ENCODE assay signal across 12 cellular contexts in genomic region chr11:85946221-85946620, GRCh38.
DNase-seq lines count a peak whose midpoint lies in the region; ATAC-seq and TF ChIP-seq lines count a peak whose summit lies in the region.
"Had no signal": no experiment of that assay in that cellular context is flagged by ENCODE, and none has a peak within 500 bp of the region (broad histone marks: within the 10 kb centered on the region; RNA-seq: fewer than 3 reads in every experiment).

No MANE protein-coding gene starts in this region.

- no peak overlapping the region for H3K27ac ChIP-seq in HCT116 (ENCODE audit: low read depth, low read length)
- peak overlapping the region; percentile 9 for H3K27ac ChIP-seq in angular gyrus (ENCODE audit: low read depth, low read length)
- peak overlapping the region; percentile 63 for H3K27ac ChIP-seq in layer of hippocampus (ENCODE audit: low read depth, low read length)
- H3K27ac ChIP-seq: BLaER1, SJSA1 had no signal

- POLR2A ChIA-PET in HCT116 (lab: Charles Lee), result no interaction called here

- no TSS peak for BruUV-seq in HCT116 (replicated peaks; lab: Mats Ljungman, UMichigan)

- CTCF ChIA-PET in HCT116 (lab: Charles Lee), result no interaction called here

- DNase-seq in AG10803 (ENCODE audit: low read depth) (peak; percentile 42), HCT116 (ENCODE audit: low read depth, low spot score) (no peak), posterior cingulate gyrus (no peak), retina (no peak)
- DNase-seq: activated CD8-positive, alpha-beta memory T cell treated with anti-CD3 and anti-CD28 coated beads, Interleukin-2, amount 10 ng/mL, durations not matched to agents 7 days and 5 days; NCI-H2171 had no signal

- TF ChIP-seq CTCF in AG10803 (conservative IDR thresholded peaks at IDR 0.05; ENCODE audit: low read length), result peak; percentile 19; the same call in 1 of the 2 replicates
- TF ChIP-seq CTCF in HCT116 (IDR thresholded peaks at IDR 0.05 in 2 of 3, conservative IDR thresholded peaks at IDR 0.05 in 1 of 3; ENCODE audit: borderline replicate concordance in 1 of 3, insufficient read depth in 1 of 3, low read depth in 2 of 3, low read length in 2 of 3), result no peak

- RAD21 ChIA-PET in HCT116 (lab: Charles Lee; ENCODE audit: low non-redundant PET in 1 of 2, low total read pairs in 2 of 2, uncharacterized antibody in 2 of 2, unreplicated experiment in 2 of 2), result no interaction called here

- ATAC-seq in HCT116 (no peak), HG02798 (IDR thresholded peaks at IDR 0.05; ENCODE audit: poor library complexity, unreplicated experiment) (no peak), HG03175 (IDR thresholded peaks at IDR 0.05; ENCODE audit: unreplicated experiment) (no peak)
- ATAC-seq: activated CD8-positive, alpha-beta memory T cell treated with anti-CD3 and anti-CD28 coated beads, Interleukin-2, amount 10 ng/mL, durations not matched to agents 7 days and 5 days had no signal

- TF ChIP-seq POLR2A in HCT116 (IDR thresholded peaks at IDR 0.05; ENCODE audit: borderline replicate concordance, extremely low read depth, insufficient read depth, insufficient read length), result no peak

- H2AFZ ChIP-seq in HCT116 (ENCODE audit: low read depth, low read length, poor library complexity, severe bottlenecking), result no peak overlapping the region

- no peak overlapping the region for H3K9ac ChIP-seq in HCT116 (ENCODE audit: low read length)
- H3K9ac ChIP-seq: BLaER1 had no signal

- no peaks in the 10 kb centered on the region; a peak in 1 of 4 replicates for H3K9me3 ChIP-seq in HCT116 (ENCODE audit: control insufficient read depth in 1 of 2, insufficient read depth in 1 of 2, low read depth in 1 of 2, low read length in 2 of 2)
- H3K9me3 ChIP-seq: SJSA1 had no signal

- H3K36me3 ChIP-seq in HCT116 (ENCODE audit: control insufficient read depth in 1 of 2, insufficient read depth in 2 of 2, low read length in 2 of 2), result no peaks in the 10 kb centered on the region
- H3K36me3 ChIP-seq: SJSA1 had no signal

- TF ChIP-seq RAD21 in HCT116 (IDR thresholded peaks at IDR 0.05; ENCODE audit: low read depth), result peak; percentile 13; the same call in 1 of the 2 replicates

- H3K4me1 ChIP-seq in HCT116 (ENCODE audit: control insufficient read depth in 1 of 2, insufficient read depth in 2 of 2, low read length in 2 of 2), result peaks cover 0 to 19% of the 10 kb centered on the region in 2 experiments; a peak in 1 of 4 replicates
- H3K4me1 ChIP-seq: BLaER1 had no signal

- no peak overlapping the region for H3K4me2 ChIP-seq in HCT116 (ENCODE audit: low read length)
- H3K4me2 ChIP-seq: BLaER1 had no signal

- H3K79me2 ChIP-seq in HCT116 (ENCODE audit: insufficient read depth, low read length), result no peaks in the 10 kb centered on the region

- intact Hi-C loops in HCT116 (cut with micrococcal nuclease), result loop anchor here (10.0 kb wide), 1 partner anchor 351 kb away; no protein-coding TSS in a partner anchor
- intact Hi-C loops in posterior cingulate gyrus (cut with DNase I), result loop anchor here (5.0 to 10.0 kb wide), 3 partner anchors 89 to 121 kb away; partner anchors contain the start of genes CCDC83 and PICALM

- no peak overlapping the region for H3K4me3 ChIP-seq in AG10803 (ENCODE audit: low read length)
- H3K4me3 ChIP-seq in HCT116 (replicated peaks in 1 of 2; ENCODE audit: low read depth in 1 of 2, low read length in 2 of 2), result no peak overlapping the region
- H3K4me3 ChIP-seq: BLaER1, SJSA1 had no signal

- no peaks in the 10 kb centered on the region for H4K20me1 ChIP-seq in HCT116 (ENCODE audit: insufficient read depth)
- H4K20me1 ChIP-seq: BLaER1 had no signal

- H3K27me3 ChIP-seq in HCT116 (ENCODE audit: insufficient read depth, low read length) (no peaks in the 10 kb centered on the region), layer of hippocampus (ENCODE audit: control insufficient read depth, insufficient read depth, low read length) (no peaks in the 10 kb centered on the region)
- H3K27me3 ChIP-seq: BLaER1, SJSA1 had no signal

- no peaks in the 10 kb centered on the region for H3K9me2 ChIP-seq in HCT116 (ENCODE audit: insufficient read depth)

TF ChIP-seq in HCT116, 20 proteins besides CTCF, POLR2A, EP300 and RAD21:
- TF ChIP-seq FOSL1 (IDR thresholded peaks at IDR 0.05; ENCODE audit: low read depth), result no peak
- no peak for TF ChIP-seq MAX (IDR thresholded peaks at IDR 0.05)
- no peak for TF ChIP-seq SP1 (IDR thresholded peaks at IDR 0.05; ENCODE audit: low read depth)
- TF ChIP-seq SIN3A (IDR thresholded peaks at IDR 0.05; ENCODE audit: low read depth), result no peak
